27 cellular contexts compared by ENCODE assay signal in the genomic region with DNA sequence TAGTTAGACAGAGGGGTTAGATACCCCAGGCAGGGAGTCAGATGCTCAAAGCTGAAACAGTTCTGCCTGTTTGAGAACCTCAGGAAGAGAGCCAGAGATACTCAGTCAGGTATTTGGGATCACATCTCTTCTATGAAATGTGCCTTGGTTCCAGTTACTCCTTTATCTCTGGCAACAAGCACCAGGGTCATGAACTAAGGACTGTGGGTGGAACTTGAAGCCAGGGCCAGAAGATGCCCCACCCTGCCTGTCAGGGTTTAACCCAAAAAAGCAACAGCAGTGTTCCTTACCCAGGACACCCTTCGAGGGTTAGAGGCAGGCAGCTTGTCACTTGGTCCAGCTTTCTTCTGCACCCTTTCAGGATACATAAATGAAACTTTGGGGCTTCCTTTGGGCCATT. TPM values are rescaled to one million over a fixed set of nuclear protein-coding genes. Genes with fewer than 3 reads are reported as not detected.
"Had no signal": no experiment of that assay in that cellular context is flagged by ENCODE, and none has a peak within 500 bp of the region (broad histone marks: within the 10 kb centered on the region; RNA-seq: fewer than 3 reads in every experiment).

No MANE protein-coding gene starts in this region.

- H3K36me3 ChIP-seq: brain microvascular endothelial cell, cardiac muscle cell, WERI-Rb-1 had no signal

- DNase-seq: activated CD4-positive, alpha-beta memory T cell treated with anti-CD3 and anti-CD28 coated beads, Interleukin-2, amount 10 ng/mL, durations not matched to agents 7 days and 5 days; activated CD4-positive, alpha-beta T cell treated with anti-CD3 and anti-CD28 coated beads for 36 hours; activated CD4-positive, alpha-beta T cell treated with anti-CD3 and anti-CD28 coated beads, Interleukin-2, amount 50 U/mL, for 1 hour; activated gamma-delta T cell; activated naive CD4-positive, alpha-beta T cell treated with anti-CD3 and anti-CD28 coated beads for 36 hours; activated T-cell treated with anti-CD3 and anti-CD28 coated beads for 4 hours; activated T-cell treated with anti-CD3 and anti-CD28 coated beads, Interleukin-2, amount 50 U/mL, for 48 hours; brain microvascular endothelial cell; cerebellar nuclear complex; MM.1S; NCI-H1105; NCI-H1436; NCI-H1694 treated with DMSO at 0.1 percent for 48 hours; NCI-H2029 treated with DMSO at 0.1 percent for 48 hours; NCI-H345; NCI-H524; PC-9; T-helper 1 cell; WERI-Rb-1 had no signal

- H3K4me3 Mint-ChIP-seq: activated CD4-positive, alpha-beta memory T cell treated with anti-CD3 and anti-CD28 coated beads, Interleukin-2, amount 10 ng/mL, durations not matched to agents 7 days and 5 days; activated CD4-positive, alpha-beta T cell treated with anti-CD3 and anti-CD28 coated beads for 36 hours; activated naive CD4-positive, alpha-beta T cell treated with anti-CD3 and anti-CD28 coated beads for 36 hours; activated naive CD8-positive, alpha-beta T cell; activated T-helper 17 cell treated with anti-CD3 and anti-CD28 coated beads, Interleukin-2, amount 50 U/mL, for 72 hours; IgD-negative memory B cell; T-helper 2 cell treated with Interferon-gamma antibody and Interleukin-4, amounts not matched to agents 5 μg/mL and 100 μg/mL, for 36 hours had no signal

- ATAC-seq: activated CD4-positive, alpha-beta T cell treated with anti-CD3 and anti-CD28 coated beads for 36 hours; activated T-helper 17 cell treated with anti-CD3 and anti-CD28 coated beads, Interleukin-2, amount 50 U/mL, for 72 hours had no signal

- H3K27ac Mint-ChIP-seq: activated CD4-positive, alpha-beta memory T cell treated with anti-CD3 and anti-CD28 coated beads, Interleukin-2, amount 10 ng/mL, durations not matched to agents 7 days and 5 days; activated CD4-positive, alpha-beta T cell treated with anti-CD3 and anti-CD28 coated beads for 36 hours; activated naive CD4-positive, alpha-beta T cell treated with anti-CD3 and anti-CD28 coated beads for 36 hours; activated naive CD8-positive, alpha-beta T cell; activated T-helper 17 cell treated with anti-CD3 and anti-CD28 coated beads, Interleukin-2, amount 50 U/mL, for 72 hours; IgD-negative memory B cell; T-helper 2 cell treated with Interferon-gamma antibody and Interleukin-4, amounts not matched to agents 5 μg/mL and 100 μg/mL, for 36 hours had no signal

- H3K27me3 ChIP-seq: brain microvascular endothelial cell, cardiac muscle cell had no signal

- H3K9me3 Mint-ChIP-seq: activated CD4-positive, alpha-beta memory T cell treated with anti-CD3 and anti-CD28 coated beads, Interleukin-2, amount 10 ng/mL, durations not matched to agents 7 days and 5 days; activated naive CD4-positive, alpha-beta T cell treated with anti-CD3 and anti-CD28 coated beads for 36 hours; activated T-helper 17 cell treated with anti-CD3 and anti-CD28 coated beads, Interleukin-2, amount 50 U/mL, for 72 hours; T-helper 2 cell treated with Interferon-gamma antibody and Interleukin-4, amounts not matched to agents 5 μg/mL and 100 μg/mL, for 36 hours had no signal

- H3K4me3 ChIP-seq: cardiac muscle cell, PC-9, SK-N-MC had no signal

- H3K27ac ChIP-seq: brain microvascular endothelial cell, cardiac muscle cell, KMS-11, PC-9, SK-N-MC, WERI-Rb-1 had no signal

- H3K4me1 Mint-ChIP-seq: activated CD4-positive, alpha-beta memory T cell treated with anti-CD3 and anti-CD28 coated beads, Interleukin-2, amount 10 ng/mL, durations not matched to agents 7 days and 5 days; activated CD4-positive, alpha-beta T cell treated with anti-CD3 and anti-CD28 coated beads for 36 hours; activated T-helper 17 cell treated with anti-CD3 and anti-CD28 coated beads, Interleukin-2, amount 50 U/mL, for 72 hours; IgD-negative memory B cell had no signal

- H3K36me3 Mint-ChIP-seq: activated naive CD8-positive, alpha-beta T cell had no signal

RNA-seq across cellular contexts. Expression of a gene that starts 15.0 kb away (rescaled TPM):
- total RNA-seq: activated CD4-positive, alpha-beta memory T cell treated with anti-CD3 and anti-CD28 coated beads, Interleukin-2, amount 10 ng/mL, durations not matched to agents 7 days and 5 days; activated CD4-positive, alpha-beta T cell treated with anti-CD3 and anti-CD28 coated beads for 36 hours; activated CD8-positive, alpha-beta memory T cell treated with anti-CD3 and anti-CD28 coated beads for 36 hours; activated naive CD4-positive, alpha-beta T cell treated with anti-CD3 and anti-CD28 coated beads for 36 hours; activated T-helper 17 cell treated with anti-CD3 and anti-CD28 coated beads, Interleukin-2, amount 50 U/mL, for 72 hours; PC-9 had no signal
- polyA plus RNA-seq: IgD-negative memory B cell had no signal
